20 cellular contexts compared by ENCODE assay signal in the genomic region with DNA sequence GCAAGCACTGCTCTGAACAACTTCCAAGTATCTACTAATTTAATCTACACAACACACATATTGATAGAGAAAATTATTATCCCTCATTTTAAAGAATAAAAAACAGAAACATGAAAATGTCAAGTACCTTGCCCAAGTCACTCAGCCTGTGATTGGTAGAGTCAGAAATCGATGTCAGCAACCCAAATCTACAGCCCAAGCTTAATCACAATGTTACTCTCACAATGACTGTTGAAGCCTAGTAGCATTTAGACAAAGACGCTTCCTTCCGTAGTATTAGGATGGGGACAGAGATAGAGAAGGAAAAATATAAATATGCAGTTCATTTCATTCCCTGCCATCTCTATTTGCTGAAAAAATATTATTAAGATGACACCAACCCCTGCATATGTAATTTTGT.
"Had no signal": no experiment of that assay in that cellular context is flagged by ENCODE, and none has a peak within 500 bp of the region (broad histone marks: within the 10 kb centered on the region; RNA-seq: fewer than 3 reads in every experiment).

No MANE protein-coding gene starts in this region.

- H3K4me3 Mint-ChIP-seq: activated CD4-positive, alpha-beta memory T cell treated with anti-CD3 and anti-CD28 coated beads, Interleukin-2, amount 10 ng/mL, durations not matched to agents 7 days and 5 days; activated naive CD4-positive, alpha-beta T cell treated with anti-CD3 and anti-CD28 coated beads, Interleukin-2, amount 50 U/mL, for 24 hours; naive thymus-derived CD8-positive, alpha-beta T cell; neural progenitor cell; stimulated activated naive B cell treated with anti-CD40 and anti-IgM and Interleukin-4, amounts not matched to agents 10 μg/mL and 1 μg/mL and 100 μg/mL, for 72 hours; T-cell; type B pancreatic cell had no signal

- H3K36me3 Mint-ChIP-seq: type B pancreatic cell had no signal

- H3K27ac Mint-ChIP-seq: activated CD4-positive, alpha-beta memory T cell treated with anti-CD3 and anti-CD28 coated beads, Interleukin-2, amount 10 ng/mL, durations not matched to agents 7 days and 5 days; neural progenitor cell; stimulated activated naive B cell treated with anti-CD40 and anti-IgM and Interleukin-4, amounts not matched to agents 10 μg/mL and 1 μg/mL and 100 μg/mL, for 72 hours; type B pancreatic cell had no signal

- DNase-seq: activated CD4-positive, alpha-beta memory T cell treated with anti-CD3 and anti-CD28 coated beads, Interleukin-2, amount 10 ng/mL, durations not matched to agents 7 days and 5 days; activated CD4-positive, alpha-beta T cell treated with anti-CD3 and anti-CD28 coated beads for 48 hours; central memory CD4-positive, alpha-beta T cell; effector memory CD4-positive, alpha-beta T cell; head of caudate nucleus; hypothalamus; left ventricle myocardium inferior; naive thymus-derived CD8-positive, alpha-beta T cell; small intestine; stimulated activated CD4-positive, alpha-beta T cell treated with anti-CD3 and anti-CD28 coated beads, Interleukin-2, amount 100 ng/mL, for 24 hours; stimulated activated naive B cell treated with anti-CD40 and anti-IgM and Interleukin-4, amounts not matched to agents 10 μg/mL and 1 μg/mL and 100 μg/mL, for 72 hours; T-cell had no signal

- ATAC-seq: esophagus mucosa; naive thymus-derived CD8-positive, alpha-beta T cell; sciatic nerve; SK-N-SH treated with all-trans-retinoic acid at 6 μM for 48 hours; stimulated activated naive B cell treated with anti-CD40 and anti-IgM and Interleukin-4, amounts not matched to agents 10 μg/mL and 1 μg/mL and 100 μg/mL, for 72 hours; T-cell had no signal

- H3K27me3 Mint-ChIP-seq: activated CD4-positive, alpha-beta memory T cell treated with anti-CD3 and anti-CD28 coated beads, Interleukin-2, amount 10 ng/mL, durations not matched to agents 7 days and 5 days; activated naive CD4-positive, alpha-beta T cell treated with anti-CD3 and anti-CD28 coated beads, Interleukin-2, amount 50 U/mL, for 24 hours; naive thymus-derived CD8-positive, alpha-beta T cell; stimulated activated naive B cell treated with anti-CD40 and anti-IgM and Interleukin-4, amounts not matched to agents 10 μg/mL and 1 μg/mL and 100 μg/mL, for 72 hours; T-cell; type B pancreatic cell had no signal

- FAIRE-seq: astrocyte, colon, small intestine had no signal

- H3K9me3 Mint-ChIP-seq: activated CD4-positive, alpha-beta memory T cell treated with anti-CD3 and anti-CD28 coated beads, Interleukin-2, amount 10 ng/mL, durations not matched to agents 7 days and 5 days; activated naive CD4-positive, alpha-beta T cell treated with anti-CD3 and anti-CD28 coated beads, Interleukin-2, amount 50 U/mL, for 24 hours; naive thymus-derived CD8-positive, alpha-beta T cell; neural progenitor cell; T-cell; type B pancreatic cell had no signal
